In genomic region chr16:66605177-66605999, GRCh38 we compare ENCODE assay signal across 8 cellular contexts. TPM values are rescaled to one million over a fixed set of nuclear protein-coding genes. Genes with fewer than 3 reads are reported as not detected.
DNase-seq lines count a peak whose midpoint lies in the region; ATAC-seq and TF ChIP-seq lines count a peak whose summit lies in the region.

No MANE protein-coding gene starts in this region.

- H3K4me1 Mint-ChIP-seq in activated T-cell treated with anti-CD3 and anti-CD28 coated beads, Interleukin-2, amount 50 U/mL, for 24 hours (ENCODE audit: low read depth): peaks cover 48% of the 10 kb centered on the region
- peaks cover 30% of the 10 kb centered on the region for H3K4me1 Mint-ChIP-seq in neural crest cell

- H3K27me3 Mint-ChIP-seq in activated T-cell treated with anti-CD3 and anti-CD28 coated beads, Interleukin-2, amount 50 U/mL, for 24 hours: no peaks in the 10 kb centered on the region
- H3K27me3 Mint-ChIP-seq in neural crest cell (ENCODE audit: low read depth): peaks cover 2% of the 10 kb centered on the region

- H3K36me3 ChIP-seq in HUES48 (ENCODE audit: control insufficient read depth, insufficient read depth, low read length): peaks cover 10% of the 10 kb centered on the region

- TF ChIP-seq CTCF in fibroblast of pulmonary artery (IDR thresholded peaks at IDR 0.05; ENCODE audit: low read length, missing control alignments) (no peak), neural crest cell (conservative IDR thresholded peaks at IDR 0.05) (peak; percentile 24)

- H3K27me3 ChIP-seq in HUES48 (ENCODE audit: control insufficient read depth, insufficient read depth, low read length): peaks cover 6% of the 10 kb centered on the region; the same call in 1 of the 2 replicates

- H3K27ac Mint-ChIP-seq in activated T-cell treated with anti-CD3 and anti-CD28 coated beads, Interleukin-2, amount 50 U/mL, for 24 hours: peak overlapping the region; percentile 89
- no peak overlapping the region for H3K27ac Mint-ChIP-seq in neural crest cell (ENCODE audit: unreplicated experiment)

- H3K9me3 Mint-ChIP-seq in activated T-cell treated with anti-CD3 and anti-CD28 coated beads, Interleukin-2, amount 50 U/mL, for 24 hours: peaks cover 5% of the 10 kb centered on the region
- H3K9me3 Mint-ChIP-seq in neural crest cell: no peaks in the 10 kb centered on the region

- no peak for DNase-seq in activated CD4-positive, CD25-positive, alpha-beta regulatory T cell treated with anti-CD3 and anti-CD28 coated beads, Interleukin-2, amount 50 U/mL, for 72 hours
- DNase-seq in activated T-cell treated with anti-CD3 and anti-CD28 coated beads, Interleukin-2, amount 50 U/mL, for 24 hours: peak; percentile 67
- DNase-seq in fibroblast of pulmonary artery (ENCODE audit: low read depth): peak; percentile 28
- peak; percentile 36 for DNase-seq in neural crest cell (ENCODE audit: low read depth, low spot score)
- no peak for DNase-seq in SIG-M5 treated with dmso at 0.1 percent for 504 hours (lab: John Stamatoyannopoulos, UW; ENCODE audit: unreplicated experiment)
- no peak for DNase-seq in SW480 (ENCODE audit: low spot score)

- H3K36me3 Mint-ChIP-seq in activated T-cell treated with anti-CD3 and anti-CD28 coated beads, Interleukin-2, amount 50 U/mL, for 24 hours (ENCODE audit: low read depth): peaks cover 39% of the 10 kb centered on the region
- H3K36me3 Mint-ChIP-seq in neural crest cell (ENCODE audit: low read depth): no peaks in the 10 kb centered on the region

- H3K4me3 Mint-ChIP-seq in activated T-cell treated with anti-CD3 and anti-CD28 coated beads, Interleukin-2, amount 50 U/mL, for 24 hours: peak overlapping the region; percentile 85
- peak overlapping the region; percentile 83 for H3K4me3 Mint-ChIP-seq in neural crest cell

- H3K27ac ChIP-seq in HUES48 (ENCODE audit: low read depth, low read length): peak overlapping the region; percentile 81

- peak overlapping the region; percentile 55 for H3K9ac ChIP-seq in HUES48 (ENCODE audit: low read depth, low read length)

- H3K4me1 ChIP-seq in HUES48 (ENCODE audit: control insufficient read depth, insufficient read depth, low read length): peaks cover 9% of the 10 kb centered on the region

- H3K4me3 ChIP-seq in HUES48 (ENCODE audit: low read depth, low read length) (peak overlapping the region; percentile 92), fibroblast of pulmonary artery (replicated peaks; ENCODE audit: low read depth, low read length) (peak overlapping the region; percentile 68)

- no peaks in the 10 kb centered on the region for H3K9me3 ChIP-seq in HUES48 (ENCODE audit: control insufficient read depth, insufficient read depth, low read length)

- peak; percentile 13 to 19 for ATAC-seq in activated CD4-positive, CD25-positive, alpha-beta regulatory T cell treated with anti-CD3 and anti-CD28 coated beads, Interleukin-2, amount 50 U/mL, for 24 hours

RNA-seq across cellular contexts. Expression of gene CMTM3, which starts 0.9 kb away (rescaled TPM):
- total RNA-seq in neural crest cell: 89.2 and 91.6 TPM in 2 replicates

RNA-seq across cellular contexts. Expression of gene CMTM2, which starts 26.1 kb away (rescaled TPM):
- 0.54 and 0.75 TPM in 2 replicates for total RNA-seq in neural crest cell

RNA-seq across cellular contexts. Expression of gene CMTM1, which starts 39.1 kb away (rescaled TPM):
- 17.1 and 18.4 TPM in 2 replicates for total RNA-seq in neural crest cell

RNA-seq across cellular contexts. Expression of gene CKLF, which starts 53.0 kb away (rescaled TPM):
- 48.8 and 51.2 TPM in 2 replicates for total RNA-seq in neural crest cell

RNA-seq across cellular contexts. Expression of gene TK2, which starts 55.5 kb away (rescaled TPM):
- 12.6 and 16.3 TPM in 2 replicates for total RNA-seq in neural crest cell

Comparison
In these comparisons a context has a peak if more than half of its experiments do, and no peak if none do; other contexts are left out.
1. DNase-seq: peak in activated T-cell treated with anti-CD3 and anti-CD28 coated beads, Interleukin-2, amount 50 U/mL, for 24 hours (single experiment), fibroblast of pulmonary artery (single experiment) and neural crest cell (single experiment); none in activated CD4-positive, CD25-positive, alpha-beta regulatory T cell treated with anti-CD3 and anti-CD28 coated beads, Interleukin-2, amount 50 U/mL, for 72 hours (single experiment), SIG-M5 treated with dmso at 0.1 percent for 504 hours (single experiment) and SW480 (single experiment).